In genomic region chr4:157996598-157996997, GRCh38 we compare ENCODE assay signal across 20 cellular contexts.
DNase-seq lines count a peak whose midpoint lies in the region; ATAC-seq, FAIRE-seq and TF ChIP-seq lines count a peak whose summit lies in the region.
"Had no signal": no experiment of that assay in that cellular context is flagged by ENCODE, and none has a peak within 500 bp of the region (broad histone marks: within the 10 kb centered on the region; RNA-seq: fewer than 3 reads in every experiment).

No MANE protein-coding gene starts in this region.

- no peaks in the 10 kb centered on the region for H3K9me3 ChIP-seq in IMR-90 (ENCODE audit: control insufficient read depth, insufficient read depth, low read length)
- H3K9me3 ChIP-seq in mesodermal cell (ENCODE audit: control insufficient read depth, low read length), result no peaks in the 10 kb centered on the region
- H3K9me3 ChIP-seq in uterus, result no peaks in the 10 kb centered on the region
- H3K9me3 ChIP-seq in effector memory CD4-positive, alpha-beta T cell (ENCODE audit: control insufficient read depth, low read length), result no peaks in the 10 kb centered on the region
- H3K9me3 ChIP-seq: BLaER1, SK-N-SH had no signal

- no peak overlapping the region for H2AK9ac ChIP-seq in IMR-90 (replicated peaks; ENCODE audit: low read depth, low read length, poor library complexity)

- dilution Hi-C loops in IMR-90 (cut with HindIII; ENCODE audit: low sequenced_read_pairs, unreplicated experiment), result no loop called here

- POLR2A ChIA-PET in IMR-90 (lab: Charles Lee; ENCODE audit: unreplicated experiment), result no interaction called here

- TF ChIP-seq POLR2A in IMR-90 (IDR thresholded peaks at IDR 0.05; ENCODE audit: low read depth, low read length), result no peak
- TF ChIP-seq POLR2A in uterus (IDR thresholded peaks at IDR 0.05), result no peak

- H2BK20ac ChIP-seq in IMR-90 (ENCODE audit: low read depth, low read length), result no peak overlapping the region

- no peaks in the 10 kb centered on the region for H3K27me3 ChIP-seq in IMR-90 (ENCODE audit: control insufficient read depth, insufficient read depth, low read length)
- H3K27me3 ChIP-seq in uterus, result no peaks in the 10 kb centered on the region
- no peaks in the 10 kb centered on the region for H3K27me3 ChIP-seq in effector memory CD4-positive, alpha-beta T cell (replicated peaks; ENCODE audit: control insufficient read depth, insufficient read depth, low read length, poor library complexity, severe bottlenecking)
- H3K27me3 ChIP-seq: BLaER1 had no signal

- H3K9ac ChIP-seq in IMR-90 (ENCODE audit: low read depth, low read length), result no peak overlapping the region
- H3K9ac ChIP-seq: BLaER1, KMS-11, SK-N-SH had no signal

- in situ Hi-C loops in IMR-90 (cut with MboI; ENCODE audit: low sequenced_read_pairs), result loop anchor here (25.0 kb wide), 2 partner anchors 641 to 1509 kb away; no protein-coding TSS in a partner anchor

- peak overlapping the region; percentile 41; the same call in 1 of the 2 replicates for H2BK120ac ChIP-seq in IMR-90 (ENCODE audit: low read depth, low read length)

- H3K36me3 ChIP-seq in IMR-90 (ENCODE audit: control insufficient read depth, insufficient read depth, low read length), result no peaks in the 10 kb centered on the region
- H3K36me3 ChIP-seq in mesodermal cell (ENCODE audit: control insufficient read depth, insufficient read depth, low read length), result no peaks in the 10 kb centered on the region
- H3K36me3 ChIP-seq in uterus, result no peaks in the 10 kb centered on the region
- no peaks in the 10 kb centered on the region for H3K36me3 ChIP-seq in effector memory CD4-positive, alpha-beta T cell (ENCODE audit: control insufficient read depth, insufficient read depth, low read length)
- H3K36me3 ChIP-seq: BLaER1 had no signal

- H3K4me3 ChIP-seq in IMR-90 (ENCODE audit: insufficient read depth, low read depth, low read length) (no peak overlapping the region), mesodermal cell (ENCODE audit: extremely low read depth, insufficient read depth, low read length, poor library complexity, severe bottlenecking) (no peak overlapping the region), uterus (no peak overlapping the region)
- H3K4me3 ChIP-seq in effector memory CD4-positive, alpha-beta T cell (ENCODE audit: insufficient read depth, low read depth, low read length, poor library complexity, severe bottlenecking), result no peak overlapping the region
- H3K4me3 ChIP-seq: BLaER1 had no signal

- no peak overlapping the region for H2AFZ ChIP-seq in IMR-90 (replicated peaks; ENCODE audit: low read length, poor library complexity)

- no peak for ATAC-seq in IMR-90 (ENCODE audit: low read depth)

- peak overlapping the region; percentile 5; the same call in 1 of the 2 replicates for H3K18ac ChIP-seq in IMR-90 (ENCODE audit: low read depth, low read length)

- DNase-seq in IMR-90 (no peak), uterus (no peak), GM03348 (ENCODE audit: low spot score) (no peak), NCI-H446 (lab: John Stamatoyannopoulos, UW) (no peak)
- DNase-seq in effector memory CD4-positive, alpha-beta T cell, result no peak
- DNase-seq: CD8-positive, alpha-beta memory T cell; DMS53; H7; HFFc6; NCI-H187; NCI-H2107; NCI-H510A treated with DMSO at 0.1 percent for 48 hours; NCI-H774; Right ventricle myocardium superior; SK-N-SH had no signal

- H3K56ac ChIP-seq in IMR-90 (ENCODE audit: extremely low read depth, insufficient read depth, low read length), result no peak overlapping the region

- intact Hi-C loops in IMR-90 (cut with micrococcal nuclease), result no loop called here
- intact Hi-C loops in uterus (cut with DNase I; ENCODE audit: low total_unique reads), result loop anchor here (5.0 kb wide), 1 partner anchor 176 kb away; the partner anchor contains the start of gene GASK1B

- no TSS peak for BruUV-seq in IMR-90 (replicated peaks; lab: Mats Ljungman, UMichigan)

- H3K27ac ChIP-seq in IMR-90 (ENCODE audit: insufficient read depth, low read length) (peak overlapping the region; percentile 32; the same call in 1 of the 2 replicates), mesodermal cell (ENCODE audit: low read depth, low read length, severe bottlenecking) (peak overlapping the region; percentile 48), uterus (peak overlapping the region; percentile 39 to 92)
- no peak overlapping the region for H3K27ac ChIP-seq in effector memory CD4-positive, alpha-beta T cell (ENCODE audit: insufficient read depth, low read length, poor library complexity, severe bottlenecking)
- H3K27ac ChIP-seq: BLaER1, KMS-11 had no signal

- H4K20me1 ChIP-seq in IMR-90 (ENCODE audit: insufficient read depth, low read length), result no peaks in the 10 kb centered on the region
- H4K20me1 ChIP-seq: BLaER1 had no signal

- CTCF ChIA-PET in IMR-90 (lab: Yijun Ruan, JAX), result no interaction called here

- peak; percentile 88 for FAIRE-seq in endometrium (lab: Jason Lieb, UNC)
- FAIRE-seq: RCC 7860 had no signal

- H3K4me1 ChIP-seq in IMR-90 (ENCODE audit: control insufficient read depth, insufficient read depth, low read length) (peaks cover 6% of the 10 kb centered on the region), mesodermal cell (ENCODE audit: control insufficient read depth, insufficient read depth, low read length, poor library complexity, severe bottlenecking) (peaks cover 21% of the 10 kb centered on the region), uterus (no peaks in the 10 kb centered on the region)
- H3K4me1 ChIP-seq in effector memory CD4-positive, alpha-beta T cell (ENCODE audit: control insufficient read depth, insufficient read depth, low read length, poor library complexity, severe bottlenecking), result no peaks in the 10 kb centered on the region
- H3K4me1 ChIP-seq: BLaER1 had no signal

- TF ChIP-seq RAD21 in IMR-90 (IDR thresholded peaks at IDR 0.05; ENCODE audit: low read length), result no peak

- 0 out of 3 replicates have a peak overlapping the region, but pooled peaks have one; percentile 10 for H2BK15ac ChIP-seq in IMR-90 (ENCODE audit: low read depth, low read length)

- H3K23ac ChIP-seq in IMR-90 (ENCODE audit: low read depth, low read length), result no peak overlapping the region

- H2AK5ac ChIP-seq in IMR-90 (ENCODE audit: low read depth, low read length), result no peak overlapping the region

- H3K4ac ChIP-seq in IMR-90 (ENCODE audit: low read depth, low read length), result no peak overlapping the region

- 0 out of 2 replicates have a peak overlapping the region, but pooled peaks have one; percentile 67 for H3K14ac ChIP-seq in IMR-90 (replicated peaks; ENCODE audit: low read depth, low read length)

- H3K79me1 ChIP-seq in IMR-90 (ENCODE audit: low read depth in 1 of 2, low read length in 2 of 2), result no peaks in the 10 kb centered on the region

- TF ChIP-seq CTCF in IMR-90 (conservative IDR thresholded peaks at IDR 0.05; ENCODE audit: low read depth, low read length), result no peak
- TF ChIP-seq CTCF in uterus (IDR thresholded peaks at IDR 0.05), result no peak

- H4K8ac ChIP-seq in IMR-90 (ENCODE audit: low read depth in 2 of 2, low read length in 2 of 2), result peak overlapping the region in 1 of 2 experiments; percentile 41; a peak in 1 of 4 replicates

- no peak overlapping the region for H4K91ac ChIP-seq in IMR-90 (ENCODE audit: insufficient read depth, low read depth, low read length)

- no peak overlapping the region for H2BK5ac ChIP-seq in IMR-90 (ENCODE audit: low read depth, low read length, poor library complexity, severe bottlenecking)

- H3K4me2 ChIP-seq in IMR-90 (ENCODE audit: low read depth, low read length), result no peak overlapping the region
- H3K4me2 ChIP-seq: BLaER1, KMS-11, SK-N-SH had no signal

- WGBS in IMR-90 (ENCODE audit: extremely low coverage in 2 of 2, insufficient read length in 1 of 2), 2 experiments, result no CpG with 5 or more reads among the region's 1 CpG
- no CpG with 5 or more reads among the region's 1 CpG for WGBS in mesodermal cell (ENCODE audit: insufficient coverage in 2 of 2), 2 experiments

- no peak overlapping the region for H4K5ac ChIP-seq in IMR-90 (ENCODE audit: low read depth, low read length)

- no peaks in the 10 kb centered on the region for H3K9me1 ChIP-seq in IMR-90 (ENCODE audit: insufficient read depth, low read length)

TF ChIP-seq in IMR-90, 13 proteins besides CTCF, POLR2A, EP300 and RAD21:
- TF ChIP-seq CHD1 (IDR thresholded peaks at IDR 0.05; ENCODE audit: low read depth, low read length), result no peak
- TF ChIP-seq RCOR1 (IDR thresholded peaks at IDR 0.05; ENCODE audit: insufficient replicate concordance, low read length), result no peak
- no peak for TF ChIP-seq CEBPB (IDR thresholded peaks at IDR 0.05; ENCODE audit: low read depth, low read length)
- TF ChIP-seq RFX5 (IDR thresholded peaks at IDR 0.05; ENCODE audit: low read depth, low read length), result no peak
- peak; percentile 43; the same call in 1 of the 2 replicates for TF ChIP-seq MAFK (IDR thresholded peaks at IDR 0.05; ENCODE audit: low read depth, low read length)
